In the genomic region with DNA sequence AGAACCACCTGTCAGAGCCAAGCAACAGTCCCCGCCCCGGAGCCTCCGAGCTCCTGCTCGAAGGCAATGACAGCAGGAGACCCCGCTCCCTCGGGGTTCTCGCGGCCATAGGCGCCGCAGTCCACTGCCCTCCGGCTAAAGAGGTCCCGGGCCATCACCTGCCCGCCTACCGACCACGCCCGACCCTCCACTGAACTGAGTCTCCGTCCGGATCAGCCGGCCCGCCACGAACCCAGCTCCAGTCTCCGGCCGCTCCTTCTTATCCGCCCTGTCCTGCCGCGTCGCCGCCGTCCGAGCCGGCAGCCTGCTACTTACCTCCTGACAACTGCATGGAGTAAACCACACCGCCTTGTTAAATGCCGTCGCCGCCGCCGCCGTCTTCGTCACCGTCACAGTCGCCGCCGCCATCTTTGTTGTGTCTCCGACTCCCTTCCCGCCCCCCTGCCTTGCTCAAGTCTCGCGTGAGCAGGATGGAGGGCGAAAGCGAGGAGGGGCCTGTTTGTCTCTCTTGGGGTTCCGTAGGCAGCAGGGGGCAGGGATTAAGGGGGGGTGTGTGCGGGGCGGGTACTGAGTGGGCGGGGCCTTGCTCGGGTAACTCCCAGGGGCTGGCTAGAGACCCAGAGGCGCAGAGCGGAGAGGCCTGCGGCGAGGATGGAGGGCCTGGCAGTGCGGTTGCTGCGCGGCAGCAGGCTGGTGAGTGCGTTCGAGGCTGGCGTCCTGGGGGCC, we compare ENCODE assay signal across 8 cellular contexts. TPM values are rescaled to one million over a fixed set of nuclear protein-coding genes. Genes with fewer than 3 reads are reported as not detected.
A peak's percentile ranks its signal among the peaks of the same experiment; 100 is the strongest.
DNase-seq lines count a peak whose midpoint lies in the region; ATAC-seq and TF ChIP-seq lines count a peak whose summit lies in the region.

Gene ACADSB (plus strand): TSS at position 628 of the 726 bp plus-strand sequence. CDS start 24 bp downstream, at position 652.
A gene with protein sequence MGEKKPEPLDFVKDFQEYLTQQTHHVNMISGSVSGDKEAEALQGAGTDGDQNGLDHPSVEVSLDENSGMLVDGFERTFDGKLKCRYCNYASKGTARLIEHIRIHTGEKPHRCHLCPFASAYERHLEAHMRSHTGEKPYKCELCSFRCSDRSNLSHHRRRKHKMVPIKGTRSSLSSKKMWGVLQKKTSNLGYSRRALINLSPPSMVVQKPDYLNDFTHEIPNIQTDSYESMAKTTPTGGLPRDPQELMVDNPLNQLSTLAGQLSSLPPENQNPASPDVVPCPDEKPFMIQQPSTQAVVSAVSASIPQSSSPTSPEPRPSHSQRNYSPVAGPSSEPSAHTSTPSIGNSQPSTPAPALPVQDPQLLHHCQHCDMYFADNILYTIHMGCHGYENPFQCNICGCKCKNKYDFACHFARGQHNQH (minus strand): TSS at position 417 of the 726 bp plus-strand sequence. CDS start 10,170 bp downstream, outside the sequence.

- H3K27me3 ChIP-seq in adrenal gland (no peaks in the 10 kb centered on the region), heart right ventricle (no peaks in the 10 kb centered on the region), upper lobe of left lung (no peaks in the 10 kb centered on the region)

- TF ChIP-seq CTCF in GM13977 (IDR thresholded peaks at IDR 0.05; ENCODE audit: extremely low read depth, insufficient read depth, missing control alignments) (no peak), adrenal gland (IDR thresholded peaks at IDR 0.05) (no peak), heart right ventricle (IDR thresholded peaks at IDR 0.05) (no peak), upper lobe of left lung (IDR thresholded peaks at IDR 0.05) (no peak)

- intact Hi-C loops in adrenal gland (cut with DNase I) (no loop called here), heart right ventricle (cut with DNase I) (loop anchor here in 3 of 10 donors (1.0 to 10.0 kb wide), 3 partner anchors 28 to 146 kb away; partner anchors contain the start of genes PSTK (in 2 of the 3) and BUB3 (in 1 of the 3)), posterior vena cava (cut with DNase I) (no loop called here)

- H3K4me1 ChIP-seq in adrenal gland (replicated peaks in 1 of 2) (peaks cover 9 to 35% of the 10 kb centered on the region in 2 donors), heart right ventricle (peaks cover 4 to 56% (median 42%) of the 10 kb centered on the region in 9 donors), upper lobe of left lung (peaks cover 15 to 45% (median 27%) of the 10 kb centered on the region in 4 donors)

- peak within 1 kb of the TSS; percentile 94 to 99 (median 99) for H3K4me3 Mint-ChIP-seq in T-cell

- in situ Hi-C loops in GM13977 (cut with MboI; ENCODE audit: low pct_unique_long_range_greater_than_20kb, low sequenced_read_pairs, unreplicated experiment), result no loop called here

- ATAC-seq in HG02870 (IDR thresholded peaks at IDR 0.05; ENCODE audit: unreplicated experiment), result peak; percentile 82
- ATAC-seq in T-cell (replicated peaks in 1 of 4), result peak; percentile 87 to 93 (median 89)
- peak; percentile 97 to 99 (median 98) for ATAC-seq in heart right ventricle
- ATAC-seq in upper lobe of left lung (ENCODE audit: low FRiP score in 2 of 2), result peak; percentile 99

- peaks cover 12% of the 10 kb centered on the region for H3K36me3 Mint-ChIP-seq in T-cell

- CTCF ChIA-PET in T-cell (lab: Charles Lee), result interaction anchor here in 1 of 2 donors (0.7 to 2.4 kb wide), 3 partner anchors 14 to 278 kb away, joined by 3 to 18 read pairs (median 6); partner anchors contain the start of gene PSTK

- TF ChIP-seq EP300 in upper lobe of left lung (IDR thresholded peaks at IDR 0.05), result peak in 1 of 4 donors; percentile 84

- POLR2A ChIA-PET in T-cell (lab: Charles Lee), result interaction anchor here (0.6 to 1.4 kb wide), 5 partner anchors 9 to 634 kb away, joined by 3 to 10 read pairs (median 4); no protein-coding TSS in a partner anchor

- H3K9me3 ChIP-seq in adrenal gland (replicated peaks in 1 of 3), result no peaks in the 10 kb centered on the region
- no peaks in the 10 kb centered on the region for H3K9me3 ChIP-seq in heart right ventricle
- H3K9me3 ChIP-seq in upper lobe of left lung, result no peaks in the 10 kb centered on the region

- no peaks in the 10 kb centered on the region for H3K27me3 Mint-ChIP-seq in T-cell

- H3K36me3 ChIP-seq in adrenal gland (replicated peaks in 1 of 2) (no peaks in the 10 kb centered on the region), heart right ventricle (peaks cover 0 to 2% (median 0%) of the 10 kb centered on the region in 9 donors), upper lobe of left lung (no peaks in the 10 kb centered on the region)

- peaks cover 62 to 67% (median 63%) of the 10 kb centered on the region in 3 donors for H3K4me1 Mint-ChIP-seq in T-cell

- H3K4me3 ChIP-seq in adrenal gland (peak within 1 kb of the TSS; percentile 87 to 99 (median 95)), heart right ventricle (peak within 1 kb of the TSS; percentile 71 to 97 (median 88)), upper lobe of left lung (peak within 1 kb of the TSS; percentile 66 to 97 (median 75))

- peak within 1 kb of the TSS; percentile 99 for H3K27ac Mint-ChIP-seq in T-cell

- H3K27ac ChIP-seq in adrenal gland, result peak within 1 kb of the TSS; percentile 82 to 96 (median 92)
- peak within 1 kb of the TSS; percentile 55 to 96 (median 90) for H3K27ac ChIP-seq in heart right ventricle
- H3K27ac ChIP-seq in upper lobe of left lung, result peak within 1 kb of the TSS; percentile 93 to 95 (median 94)

- WGBS in adrenal gland, 4 donors, result 0 to 1% (median 0%) methylated on average over 31 to 64 of the region's 64 CpGs
- WGBS in heart right ventricle, 2 donors, result 1% methylated on average over 64 of the region's 64 CpGs
- WGBS in upper lobe of left lung, 2 donors, result 1% methylated on average over 30 to 47 of the region's 64 CpGs

- TF ChIP-seq POLR2A in adrenal gland (IDR thresholded peaks at IDR 0.05) (peak; percentile 89 to 96), upper lobe of left lung (IDR thresholded peaks at IDR 0.05) (peak; percentile 19 to 96 (median 82))

- no peaks in the 10 kb centered on the region for H3K9me3 Mint-ChIP-seq in T-cell

- DNase-seq in GM13977 (ENCODE audit: low spot score) (peak; percentile 99), NCI-H146 (lab: John Stamatoyannopoulos, UW) (peak; percentile 99), T-cell (peak; percentile 88 to 98 (median 96)), adrenal gland (peak; percentile 97 to 99 (median 98)), heart right ventricle (peak; percentile 94 to 98), posterior vena cava (ENCODE audit: low spot score) (peak; percentile 98), upper lobe of left lung (peak; percentile 95)

RNA-seq across cellular contexts. Expression of gene ACADSB, which starts in this region (rescaled TPM):
- total RNA-seq in T-cell, result 10 to 100 TPM; 25.3 to 33.8 (median 33.0) TPM
- total RNA-seq in adrenal gland, result 10 to 100 TPM; 25.9 to 94.7 (median 45.2) TPM
- 10 to 100 TPM in 1 of 3 donors, 1 to 10 TPM in 2; 8.3 to 79.4 (median 9.0) TPM for polyA plus RNA-seq in adrenal gland
- total RNA-seq in heart right ventricle, result 100 to 1,000 TPM in 4 of 10 donors, 10 to 100 TPM in 6; 54.6 to 114 (median 96.4) TPM
- polyA plus RNA-seq in heart right ventricle, result 1 to 10 TPM; 6.8 to 8.7 TPM
- 10 to 100 TPM; 18.1 to 20.9 TPM for total RNA-seq in posterior vena cava
- 10 to 100 TPM; 10.4 to 48.2 (median 30.2) TPM for total RNA-seq in upper lobe of left lung

RNA-seq across cellular contexts. Expression of the second gene that starts in this region (rescaled TPM):
- total RNA-seq in T-cell (10 to 100 TPM; 22.6 to 68.1 (median 29.4) TPM), adrenal gland (10 to 100 TPM in 5 of 8 donors, 1 to 10 TPM in 3; 3.3 to 20.0 (median 13.4) TPM), heart right ventricle (10 to 100 TPM in 8 of 10 donors, 1 to 10 TPM in 2; 7.8 to 14.4 (median 10.9) TPM), posterior vena cava (10 to 100 TPM; 15.5 to 19.1 TPM), upper lobe of left lung (10 to 100 TPM in 4 of 6 donors, 1 to 10 TPM in 2; 4.9 to 19.4 (median 15.0) TPM)
- polyA plus RNA-seq in adrenal gland (10 to 100 TPM in 2 of 3 donors, 1 to 10 TPM in 1; 7.6 to 13.3 (median 11.4) TPM), heart right ventricle (10 to 100 TPM in 1 of 2 donors, 1 to 10 TPM in 1; 3.8 to 12.1 TPM)

Comparison
In these comparisons a context has a peak if more than half of its experiments do, and no peak if none do; other contexts are left out.
1. Peak in every context shown above with its lines: DNase-seq, ATAC-seq, H3K4me3 ChIP-seq and H3K27ac ChIP-seq.